26 cellular contexts compared by ENCODE assay signal in genomic region chr5:109703165-109703564, GRCh38.
"Had no signal": no experiment of that assay in that cellular context is flagged by ENCODE, and none has a peak within 500 bp of the region (broad histone marks: within the 10 kb centered on the region; RNA-seq: fewer than 3 reads in every experiment).

No MANE protein-coding gene starts in this region.

- H3K4me3 ChIP-seq: MG63, Peyer's patch, SJCRH30, SK-N-MC had no signal

- H3K9me3 ChIP-seq: MG63, Peyer's patch, SJCRH30 had no signal

- DNase-seq: Kasumi-1, MG63, NCI-H1092, NCI-H1105, NCI-H1417 treated with DMSO at 0.1 percent for 48 hours, NCI-H1436 treated with DMSO at 0.1 percent for 48 hours, NCI-H1694 treated with DMSO at 0.1 percent for 48 hours, NCI-H187 treated with DMSO at 0.1 percent for 48 hours, NCI-H2029, NCI-H2081, NCI-H2171 treated with DMSO at 0.1 percent for 48 hours, NCI-H2227 treated with DMSO at 0.1 percent for 48 hours, NCI-H345, NCI-H446, NCI-H510A, NCI-H526, NCI-H748 treated with DMSO at 0.1 percent for 48 hours, NCI-H82, PC-3, Peyer's patch, Right ventricle myocardium superior, RPMI8226, SIG-M5, SJCRH30, T-helper 1 cell had no signal

- H3K27ac ChIP-seq: Peyer's patch, SJCRH30, SK-N-MC had no signal

- H3K36me3 ChIP-seq: Peyer's patch had no signal

- ATAC-seq: PC-3 had no signal

- H3K4me1 ChIP-seq: SJCRH30 had no signal

- H3K27me3 ChIP-seq: MG63, Peyer's patch, SJCRH30 had no signal
